Comparison of ENCODE assay signal across 7 cellular contexts in the genomic region with DNA sequence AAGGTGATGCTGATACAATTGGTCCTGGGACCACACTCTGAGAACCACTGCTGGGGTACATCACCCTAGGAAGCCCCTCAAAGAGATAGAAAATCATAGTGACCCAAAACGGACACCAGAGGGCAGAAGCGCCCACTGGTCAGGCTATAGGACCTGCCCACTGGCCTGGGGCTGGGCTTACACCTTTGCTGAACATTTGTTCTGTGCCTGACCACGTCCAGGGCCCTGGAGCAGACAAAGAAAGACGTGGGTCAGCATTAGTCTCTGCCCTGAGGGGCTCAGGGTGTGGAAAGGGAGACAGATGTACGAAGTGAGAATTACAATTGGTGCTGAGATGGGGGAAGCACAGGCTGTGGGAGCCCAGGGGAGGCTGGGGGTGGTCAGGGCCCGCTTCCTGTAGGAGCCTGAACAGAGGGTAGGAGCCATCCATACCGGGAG. TPM values are rescaled to one million over a fixed set of nuclear protein-coding genes. Genes with fewer than 3 reads are reported as not detected.
DNase-seq lines count a peak whose midpoint lies in the region; ATAC-seq, FAIRE-seq and TF ChIP-seq lines count a peak whose summit lies in the region.

No MANE protein-coding gene starts in this region.

- H3K27ac ChIP-seq in lower lobe of right lung = peak overlapping the region; percentile 28

- DNase-seq in EH (ENCODE audit: low read depth) = peak; percentile 78
- peak; percentile 87 for DNase-seq in HuH-7 (ENCODE audit: low spot score)
- peak; percentile 82 for DNase-seq in SK-MEL-5 (ENCODE audit: low read depth, low spot score)
- peak; percentile 5 for DNase-seq in effector CD8-positive, alpha-beta T cell (lab: John Stamatoyannopoulos, UW)
- DNase-seq in lower lobe of right lung = peak; percentile 78
- peak; percentile 80 for DNase-seq in urothelium cell line (ENCODE audit: low spot score)

- peaks cover 5% of the 10 kb centered on the region for H3K4me1 ChIP-seq in lower lobe of right lung

- ATAC-seq in lower lobe of right lung (peak; percentile 90 to 95), HG03354 (IDR thresholded peaks at IDR 0.05; ENCODE audit: poor library complexity, severe bottlenecking, unreplicated experiment) (no peak)

- no peaks in the 10 kb centered on the region for H3K27me3 ChIP-seq in lower lobe of right lung (ENCODE audit: low read depth)

- FAIRE-seq in urothelium cell line (lab: Jason Lieb, UNC) = no peak

- no peaks in the 10 kb centered on the region for H3K36me3 ChIP-seq in lower lobe of right lung

- in situ Hi-C loops in SK-MEL-5 (cut with HindIII; ENCODE audit: low pct_unique_long_range_greater_than_20kb, low sequenced_read_pairs) = no loop called here

- H3K4me3 ChIP-seq in lower lobe of right lung = no peak overlapping the region

- intact Hi-C loops in lower lobe of right lung (cut with DNase I) = no loop called here

- no peaks in the 10 kb centered on the region for H3K9me3 ChIP-seq in lower lobe of right lung

- TF ChIP-seq CTCF in lower lobe of right lung (IDR thresholded peaks at IDR 0.05) = peak; percentile 86

RNA-seq across cellular contexts. Expression of gene SERPINH1, which starts 14.4 kb away (rescaled TPM):
- total RNA-seq in SK-MEL-5 (2014; rRNA removed; shearing (Covaris generic)) = 21.5 and 21.6 TPM in 2 replicates
- 47.4 and 49.2 TPM in 2 replicates for polyA plus RNA-seq in SK-MEL-5 (2015; cell fraction: cytosol; rRNA removed)
- 15.3 and 31.8 TPM in 2 replicates for polyA plus RNA-seq in SK-MEL-5 (2015; cell fraction: nucleus; rRNA removed)
- total RNA-seq in lower lobe of right lung = 131 TPM

RNA-seq across cellular contexts. Expression of gene GDPD5, which starts 21.9 kb away (rescaled TPM):
- 107 and 109 TPM in 2 replicates for total RNA-seq in SK-MEL-5 (2014; rRNA removed; shearing (Covaris generic))
- polyA plus RNA-seq in SK-MEL-5 (2015; cell fraction: cytosol; rRNA removed) = 133 and 140 TPM in 2 replicates
- 322 and 357 TPM in 2 replicates for polyA plus RNA-seq in SK-MEL-5 (2015; cell fraction: nucleus; rRNA removed)
- total RNA-seq in lower lobe of right lung = 15.8 TPM

Comparison
In these comparisons a context has a peak if more than half of its experiments do, and no peak if none do; other contexts are left out.
1. DNase-seq: peak in every context shown above with its lines; median percentile 87 in HuH-7; 82 in SK-MEL-5; 80 in urothelium cell line; 78 in EH; 78 in lower lobe of right lung; 5 in effector CD8-positive, alpha-beta T cell.